23 cellular contexts compared by ENCODE assay signal in the genomic region with DNA sequence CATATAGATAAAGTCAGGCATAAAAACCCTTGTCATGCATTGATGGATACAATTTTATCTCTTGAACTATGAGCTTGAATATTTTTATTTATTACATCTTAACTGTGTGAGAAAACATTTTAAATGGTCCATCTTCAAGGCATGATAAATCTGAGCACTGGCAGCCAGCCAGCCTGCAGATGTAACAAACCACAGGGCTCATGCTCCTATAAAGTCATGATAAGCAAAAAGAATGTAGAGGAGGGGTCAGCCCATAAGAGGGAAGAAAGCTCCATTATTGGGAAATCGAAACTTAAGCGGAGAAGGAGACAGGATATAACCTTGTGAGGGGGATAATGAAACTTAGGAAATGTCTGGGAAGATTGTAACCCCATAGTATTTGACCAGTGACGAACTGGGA.
DNase-seq lines count a peak whose midpoint lies in the region; ATAC-seq and TF ChIP-seq lines count a peak whose summit lies in the region.
"Had no signal": no experiment of that assay in that cellular context is flagged by ENCODE, and none has a peak within 500 bp of the region (broad histone marks: within the 10 kb centered on the region; RNA-seq: fewer than 3 reads in every experiment).

No MANE protein-coding gene starts in this region.

- H3K27ac Mint-ChIP-seq in CD4-positive, alpha-beta memory T cell: no peak overlapping the region
- H3K27ac Mint-ChIP-seq: H9, HFFc6 had no signal

- no peaks in the 10 kb centered on the region for H3K27me3 Mint-ChIP-seq in CD4-positive, alpha-beta memory T cell

- H3K27ac ChIP-seq in ACC112 (ENCODE audit: low read depth, low read length) (no peak overlapping the region), spleen (no peak overlapping the region)
- no peak overlapping the region for H3K27ac ChIP-seq in CD4-positive, alpha-beta memory T cell (ENCODE audit: low read depth, low read length)
- H3K27ac ChIP-seq: C4-2B, KMS-11, RWPE1 had no signal

- H3K4me1 ChIP-seq in ACC112 (ENCODE audit: control insufficient read depth, insufficient read depth, low read length, unreplicated experiment): no peaks in the 10 kb centered on the region
- H3K4me1 ChIP-seq in spleen: no peaks in the 10 kb centered on the region
- no peaks in the 10 kb centered on the region for H3K4me1 ChIP-seq in CD4-positive, alpha-beta memory T cell (ENCODE audit: insufficient read depth, low read length)

- H3K9me3 Mint-ChIP-seq in CD4-positive, alpha-beta memory T cell: peaks cover 0 to 21% (median 10%) of the 10 kb centered on the region in 8 donors
- H3K9me3 Mint-ChIP-seq: H9 had no signal

- H3K27me3 ChIP-seq in ACC112 (ENCODE audit: insufficient read depth, low read length): no peaks in the 10 kb centered on the region
- no peaks in the 10 kb centered on the region for H3K27me3 ChIP-seq in spleen (replicated peaks in 1 of 7)
- H3K27me3 ChIP-seq in CD4-positive, alpha-beta memory T cell (ENCODE audit: insufficient read depth, low read length): no peaks in the 10 kb centered on the region

- 70 to 90% (median 79%) methylated on average over 3 of the region's 3 CpGs for WGBS in spleen, 5 donors

- ATAC-seq in GM21737 (IDR thresholded peaks at IDR 0.05; ENCODE audit: unreplicated experiment): no peak

- H3K4me3 Mint-ChIP-seq in CD4-positive, alpha-beta memory T cell: no peak overlapping the region
- H3K4me3 Mint-ChIP-seq: H9, HFFc6 had no signal

- POLR2A ChIA-PET in CD4-positive, alpha-beta memory T cell (lab: Charles Lee; ENCODE audit: partially characterized antibody): no interaction called here

- H3K79me2 ChIP-seq in ACC112 (ENCODE audit: control insufficient read depth, insufficient read depth, low read length, unreplicated experiment): no peaks in the 10 kb centered on the region

- peak overlapping the region; percentile 45; the same call in 1 of the 2 replicates for H3K4me3 ChIP-seq in ACC112 (ENCODE audit: low read depth, low read length)
- H3K4me3 ChIP-seq in spleen: no peak overlapping the region
- no peak overlapping the region for H3K4me3 ChIP-seq in CD4-positive, alpha-beta memory T cell (ENCODE audit: low read length in 2 of 2)

- no peak for TF ChIP-seq CTCF in spleen (IDR thresholded peaks at IDR 0.05 in 8 of 11, conservative IDR thresholded peaks at IDR 0.05 in 3 of 11)

- peak overlapping the region; percentile 23 for H2AFZ ChIP-seq in ACC112 (ENCODE audit: low read length, unreplicated experiment)

- H3K36me3 Mint-ChIP-seq in CD4-positive, alpha-beta memory T cell: no peaks in the 10 kb centered on the region

- DNase-seq in M059J (ENCODE audit: low read depth) (peak; percentile 2), NCI-H748 treated with DMSO at 0.1 percent for 48 hours (lab: John Stamatoyannopoulos, UW) (peak; percentile 56), left kidney (ENCODE audit: low read depth, low spot score) (peak; percentile 1), spleen (no peak), dermis blood vessel endothelial cell (no peak)
- DNase-seq in CD4-positive, alpha-beta memory T cell: no peak
- DNase-seq: DMS53, GF-D8, H9, HFFc6, IMR-90, MV-4-11, NCI-H1105 treated with DMSO at 0.1 percent for 48 hours, NCI-H1694 treated with DMSO at 0.1 percent for 48 hours, NCI-H345, NCI-H524, SHP77 treated with DMSO at 0.1 percent for 48 hours, SK-N-SH had no signal

- no peaks in the 10 kb centered on the region for H3K4me1 Mint-ChIP-seq in CD4-positive, alpha-beta memory T cell
- H3K4me1 Mint-ChIP-seq: H9 had no signal

- no peak for TF ChIP-seq POLR2A in spleen (IDR thresholded peaks at IDR 0.05)

- CTCF ChIA-PET in CD4-positive, alpha-beta memory T cell (lab: Charles Lee; ENCODE audit: partially characterized antibody): no interaction called here

- no peaks in the 10 kb centered on the region for H3K36me3 ChIP-seq in ACC112 (ENCODE audit: insufficient read depth, low read length)
- H3K36me3 ChIP-seq in spleen: no peaks in the 10 kb centered on the region
- H3K36me3 ChIP-seq in CD4-positive, alpha-beta memory T cell (ENCODE audit: insufficient read depth, low read length): no peaks in the 10 kb centered on the region

- H3K9me3 ChIP-seq in spleen: peaks cover 0 to 5% (median 0%) of the 10 kb centered on the region in 8 donors
- no peaks in the 10 kb centered on the region for H3K9me3 ChIP-seq in CD4-positive, alpha-beta memory T cell (ENCODE audit: control insufficient read depth in 1 of 2, low read length in 2 of 2)
- H3K9me3 ChIP-seq: SK-N-SH had no signal

- intact Hi-C loops in spleen (cut with DNase I; ENCODE audit: low total_unique reads): no loop called here
- intact Hi-C loops in CD4-positive, alpha-beta memory T cell (cut with micrococcal nuclease): no loop called here

Comparison
In these comparisons a context has a peak if more than half of its experiments do, and no peak if none do; other contexts are left out.
1. DNase-seq: peak in M059J (single experiment), NCI-H748 treated with DMSO at 0.1 percent for 48 hours (single experiment) and left kidney (single experiment); none in spleen (single experiment), CD4-positive, alpha-beta memory T cell (0 of 5) and dermis blood vessel endothelial cell (single experiment).